ENCODE assay signal across 8 cellular contexts in genomic region chr16:2149630-2150417, GRCh38. TPM values are rescaled to one million over a fixed set of nuclear protein-coding genes. Genes with fewer than 3 reads are reported as not detected.
DNase-seq lines count a peak whose midpoint lies in the region; ATAC-seq and TF ChIP-seq lines count a peak whose summit lies in the region.

No MANE protein-coding gene starts in this region.

- H3K9me3 ChIP-seq in Panc1 (ENCODE audit: control insufficient read depth, insufficient read depth, low read depth, low read length) (no peaks in the 10 kb centered on the region), upper lobe of right lung (no peaks in the 10 kb centered on the region)

- H3K4me3 ChIP-seq in Panc1 (ENCODE audit: low read depth in 2 of 2, low read length in 2 of 2) (peak overlapping the region; percentile 59 to 67), epithelial cell of esophagus (ENCODE audit: low read length) (no peak overlapping the region), upper lobe of right lung (no peak overlapping the region)

- peak; percentile 34 for ATAC-seq in Panc1
- no peak for ATAC-seq in GM21528 (IDR thresholded peaks at IDR 0.05; ENCODE audit: low FRiP score, unreplicated experiment)
- ATAC-seq in HG03432 (IDR thresholded peaks at IDR 0.05; ENCODE audit: unreplicated experiment): no peak
- no peak for ATAC-seq in upper lobe of right lung

- no peak overlapping the region for H3K27ac Mint-ChIP-seq in activated CD4-positive, alpha-beta T cell treated with anti-CD3 and anti-CD28 coated beads, Interleukin-2, amount 10 ng/mL, durations not matched to agents 7 days and 5 days

- H3K36me3 ChIP-seq in Panc1 (ENCODE audit: control insufficient read depth, insufficient read depth, low read length) (peaks cover 12% of the 10 kb centered on the region; the same call in 1 of the 2 replicates), upper lobe of right lung (peaks cover 17% of the 10 kb centered on the region)

- POLR2A ChIA-PET in activated CD4-positive, alpha-beta T cell treated with anti-CD3 and anti-CD28 coated beads, Interleukin-2, amount 10 ng/mL, durations not matched to agents 7 days and 5 days (lab: Charles Lee): no interaction called here
- POLR2A ChIA-PET in Panc1 (lab: Charles Lee): no interaction called here

- H3K4me1 ChIP-seq in Panc1 (ENCODE audit: control insufficient read depth, insufficient read depth, low read length): peaks cover 51% of the 10 kb centered on the region
- peaks cover 58% of the 10 kb centered on the region for H3K4me1 ChIP-seq in upper lobe of right lung

- H3K36me3 Mint-ChIP-seq in activated CD4-positive, alpha-beta T cell treated with anti-CD3 and anti-CD28 coated beads, Interleukin-2, amount 10 ng/mL, durations not matched to agents 7 days and 5 days (ENCODE audit: low read depth): peaks cover 23% of the 10 kb centered on the region

- H3K9me3 Mint-ChIP-seq in activated CD4-positive, alpha-beta T cell treated with anti-CD3 and anti-CD28 coated beads, Interleukin-2, amount 10 ng/mL, durations not matched to agents 7 days and 5 days: no peaks in the 10 kb centered on the region

- DNase-seq in activated CD4-positive, alpha-beta T cell treated with anti-CD3 and anti-CD28 coated beads, Interleukin-2, amount 10 ng/mL, durations not matched to agents 7 days and 5 days: no peak
- no peak for DNase-seq in activated CD4-positive, alpha-beta T cell treated with anti-CD3 and anti-CD28 coated beads, Interleukin-2, amount 50 U/mL, for 4 hours
- DNase-seq in Panc1 (ENCODE audit: low read depth, low spot score) (no peak), epithelial cell of esophagus (ENCODE audit: low read depth) (peak; percentile 22), upper lobe of right lung (no peak)
- peak; percentile 66 for DNase-seq in stimulated activated CD8-positive, alpha-beta memory T cell treated with anti-CD3 and anti-CD28 coated beads, Interleukin-4, amount 100 ng/mL, for 48 hours

- no peaks in the 10 kb centered on the region for H3K27me3 Mint-ChIP-seq in activated CD4-positive, alpha-beta T cell treated with anti-CD3 and anti-CD28 coated beads, Interleukin-2, amount 10 ng/mL, durations not matched to agents 7 days and 5 days

- H3K4me3 Mint-ChIP-seq in activated CD4-positive, alpha-beta T cell treated with anti-CD3 and anti-CD28 coated beads, Interleukin-2, amount 10 ng/mL, durations not matched to agents 7 days and 5 days: peak overlapping the region; percentile 16

- H3K27ac ChIP-seq in Panc1 (ENCODE audit: low read length) (peak overlapping the region; percentile 100), upper lobe of right lung (no peak overlapping the region)

- intact Hi-C loops in Panc1 (cut with micrococcal nuclease; ENCODE audit: unreplicated experiment): loop anchor here (10.0 kb wide), 1 partner anchor 125 kb away; the partner anchor contains the start of gene NHERF2
- intact Hi-C loops in upper lobe of right lung (cut with DNase I): no loop called here

- H3K27me3 ChIP-seq in Panc1 (ENCODE audit: control insufficient read depth, insufficient read depth, low read length) (no peaks in the 10 kb centered on the region), upper lobe of right lung (no peaks in the 10 kb centered on the region)

- H3K4me1 Mint-ChIP-seq in activated CD4-positive, alpha-beta T cell treated with anti-CD3 and anti-CD28 coated beads, Interleukin-2, amount 10 ng/mL, durations not matched to agents 7 days and 5 days: peaks cover 29% of the 10 kb centered on the region

- TSS peak; percentile 69 for BruUV-seq in Panc1 (replicated peaks; lab: Mats Ljungman, UMichigan)

- TF ChIP-seq CTCF in Panc1 (IDR thresholded peaks at IDR 0.05) (no peak), epithelial cell of esophagus (IDR thresholded peaks at IDR 0.05; ENCODE audit: insufficient read depth, low read depth, low read length, missing control alignments) (no peak), upper lobe of right lung (IDR thresholded peaks at IDR 0.05) (no peak)

- in situ Hi-C loops in Panc1 (cut with HindIII; ENCODE audit: low pct_unique_long_range_greater_than_20kb, low sequenced_read_pairs): no loop called here

- CTCF ChIA-PET in activated CD4-positive, alpha-beta T cell treated with anti-CD3 and anti-CD28 coated beads, Interleukin-2, amount 10 ng/mL, durations not matched to agents 7 days and 5 days (lab: Charles Lee): interaction anchor here (2.1 to 4.3 kb wide), 2 partner anchors 9 to 146 kb away, joined by 9 to 36 read pairs; no protein-coding TSS in a partner anchor
- CTCF ChIA-PET in Panc1 (lab: Charles Lee): no interaction called here

RNA-seq across cellular contexts. Expression of gene RAB26, which starts 1.4 kb away (rescaled TPM):
- total RNA-seq in activated CD4-positive, alpha-beta T cell treated with anti-CD3 and anti-CD28 coated beads, Interleukin-2, amount 10 ng/mL, durations not matched to agents 7 days and 5 days: under 1 TPM; 0.20 to 0.42 TPM
- total RNA-seq in Panc1 (2021; ENCODE audit: unreplicated experiment): 92.2 TPM
- 136 TPM for polyA plus RNA-seq in Panc1 (2012; ENCODE audit: insufficient read length)
- 0.67 TPM for total RNA-seq in upper lobe of right lung

RNA-seq across cellular contexts. Expression of gene TRAF7, which starts 5.8 kb away (rescaled TPM):
- total RNA-seq in activated CD4-positive, alpha-beta T cell treated with anti-CD3 and anti-CD28 coated beads, Interleukin-2, amount 10 ng/mL, durations not matched to agents 7 days and 5 days: 10 to 100 TPM; 55.6 to 59.7 TPM
- 108 TPM for total RNA-seq in Panc1 (2021; ENCODE audit: unreplicated experiment)
- 116 TPM for polyA plus RNA-seq in Panc1 (2012; ENCODE audit: insufficient read length)
- total RNA-seq in upper lobe of right lung: 64.3 TPM

RNA-seq across cellular contexts. Expression of gene PKD1, which starts 14.1 kb away (rescaled TPM):
- total RNA-seq in activated CD4-positive, alpha-beta T cell treated with anti-CD3 and anti-CD28 coated beads, Interleukin-2, amount 10 ng/mL, durations not matched to agents 7 days and 5 days: 10 to 100 TPM; 72.9 to 77.2 TPM
- total RNA-seq in Panc1 (2021; ENCODE audit: unreplicated experiment) (279 TPM), upper lobe of right lung (84.8 TPM)
- 412 TPM for polyA plus RNA-seq in Panc1 (2012; ENCODE audit: insufficient read length)

RNA-seq across cellular contexts. Expression of gene CASKIN1, which starts 46.6 kb away (rescaled TPM):
- under 1 TPM; 0.07 to 0.19 TPM for total RNA-seq in activated CD4-positive, alpha-beta T cell treated with anti-CD3 and anti-CD28 coated beads, Interleukin-2, amount 10 ng/mL, durations not matched to agents 7 days and 5 days
- total RNA-seq in Panc1 (2021; ENCODE audit: unreplicated experiment) (4.5 TPM), upper lobe of right lung (0.06 TPM)
- polyA plus RNA-seq in Panc1 (2012; ENCODE audit: insufficient read length): 2.8 TPM

RNA-seq across cellular contexts. Expression of gene MLST8, which starts 55.4 kb away (rescaled TPM):
- total RNA-seq in activated CD4-positive, alpha-beta T cell treated with anti-CD3 and anti-CD28 coated beads, Interleukin-2, amount 10 ng/mL, durations not matched to agents 7 days and 5 days: 10 to 100 TPM; 35.9 to 36.4 TPM
- total RNA-seq in Panc1 (2021; ENCODE audit: unreplicated experiment): 91.1 TPM
- polyA plus RNA-seq in Panc1 (2012; ENCODE audit: insufficient read length): 129 TPM
- total RNA-seq in upper lobe of right lung: 29.9 TPM

Comparison
In these comparisons a context has a peak if more than half of its experiments do, and no peak if none do; other contexts are left out.
1. DNase-seq: peak in epithelial cell of esophagus (single experiment) and stimulated activated CD8-positive, alpha-beta memory T cell treated with anti-CD3 and anti-CD28 coated beads, Interleukin-4, amount 100 ng/mL, for 48 hours (single experiment); none in activated CD4-positive, alpha-beta T cell treated with anti-CD3 and anti-CD28 coated beads, Interleukin-2, amount 10 ng/mL, durations not matched to agents 7 days and 5 days (single experiment), activated CD4-positive, alpha-beta T cell treated with anti-CD3 and anti-CD28 coated beads, Interleukin-2, amount 50 U/mL, for 4 hours (0 of 2), Panc1 (single experiment) and upper lobe of right lung (single experiment).
2. H3K4me3 ChIP-seq: peak in Panc1 (2 of 2); none in epithelial cell of esophagus (single experiment) and upper lobe of right lung (single experiment).
3. RNA of gene RAB26, which starts 1.4 kb away (total RNA-seq): 92.2 TPM in Panc1 (single experiment); 0.67 TPM in upper lobe of right lung (single experiment) and 0.20 to 0.42 TPM in activated CD4-positive, alpha-beta T cell treated with anti-CD3 and anti-CD28 coated beads, Interleukin-2, amount 10 ng/mL, durations not matched to agents 7 days and 5 days; every median in the first group is over 10 times any median in the second.